ENCODE assay signal across 9 cellular contexts in genomic region chr9:131656356-131657030, GRCh38.
DNase-seq lines count a peak whose midpoint lies in the region; ATAC-seq, FAIRE-seq and TF ChIP-seq lines count a peak whose summit lies in the region.
"Had no signal": no experiment of that assay in that cellular context is flagged by ENCODE, and none has a peak within 500 bp of the region (broad histone marks: within the 10 kb centered on the region; RNA-seq: fewer than 3 reads in every experiment).

No MANE protein-coding gene starts in this region.

- CTCF ChIA-PET in Panc1 (lab: Charles Lee), result no interaction called here

- POLR2A ChIA-PET in Panc1 (lab: Charles Lee), result no interaction called here

- H3K27ac ChIP-seq in Panc1 (ENCODE audit: low read length) (peak overlapping the region; percentile 95), kidney (ENCODE audit: low read depth in 2 of 2, low read length in 2 of 2) (peak overlapping the region; percentile 36 to 76)

- no peaks in the 10 kb centered on the region for H3K9me3 Mint-ChIP-seq in activated naive CD4-positive, alpha-beta T cell treated with anti-CD3 and anti-CD28 coated beads, Interleukin-2, amount 50 U/mL, for 72 hours

- no TSS peak for BruUV-seq in Panc1 (replicated peaks; lab: Mats Ljungman, UMichigan)

- H3K4me3 ChIP-seq in Panc1 (ENCODE audit: low read depth in 2 of 2, low read length in 2 of 2) (no peak overlapping the region), kidney (ENCODE audit: low read length in 2 of 2) (no peak overlapping the region)

- in situ Hi-C loops in Panc1 (cut with HindIII; ENCODE audit: low pct_unique_long_range_greater_than_20kb, low sequenced_read_pairs), result no loop called here

- no peaks in the 10 kb centered on the region for H3K27me3 ChIP-seq in Panc1 (ENCODE audit: control insufficient read depth, insufficient read depth, low read length)

- no peak for DNase-seq in GM12891 (ENCODE audit: insufficient read length, low spot score)
- no peak for DNase-seq in Panc1 (ENCODE audit: low read depth, low spot score)
- peak; percentile 51 to 79 for DNase-seq in activated naive CD4-positive, alpha-beta T cell treated with anti-CD3 and anti-CD28 coated beads, Interleukin-2, amount 50 U/mL, for 72 hours (ENCODE audit: low spot score in 2 of 2)
- DNase-seq in kidney, result peak; percentile 85
- peak; percentile 68 for DNase-seq in stimulated activated CD8-positive, alpha-beta memory T cell treated with anti-CD3 and anti-CD28 coated beads, Interleukin-4, amount 100 ng/mL, for 48 hours
- no peak for DNase-seq in SW 1271 (lab: John Stamatoyannopoulos, UW)
- DNase-seq in NCI-H1092 (lab: John Stamatoyannopoulos, UW), result no peak

- intact Hi-C loops in Panc1 (cut with micrococcal nuclease; ENCODE audit: unreplicated experiment) (no loop called here), kidney (cut with DNase I) (no loop called here)

- ATAC-seq in HG02759 (IDR thresholded peaks at IDR 0.05; ENCODE audit: unreplicated experiment), result peak; percentile 81
- no peak for ATAC-seq in Panc1
- peak; percentile 52 to 77 for ATAC-seq in activated naive CD4-positive, alpha-beta T cell treated with anti-CD3 and anti-CD28 coated beads, Interleukin-2, amount 50 U/mL, for 72 hours
- ATAC-seq: HCT116 had no signal

- no peak for TF ChIP-seq POLR2A in GM12891 (IDR thresholded peaks at IDR 0.05; ENCODE audit: low read depth, low read length)

- H3K36me3 ChIP-seq in Panc1 (ENCODE audit: control insufficient read depth, insufficient read depth, low read length), result no peaks in the 10 kb centered on the region
- H3K36me3 ChIP-seq in kidney (ENCODE audit: control insufficient read depth in 1 of 2, insufficient read depth in 2 of 2, low read length in 2 of 2), result no peaks in the 10 kb centered on the region

- H3K4me1 ChIP-seq in Panc1 (ENCODE audit: control insufficient read depth, insufficient read depth, low read length) (peaks cover 56% of the 10 kb centered on the region), kidney (ENCODE audit: control insufficient read depth in 1 of 2, insufficient read depth in 1 of 2, low read depth in 1 of 2, low read length in 2 of 2) (peaks cover 37 to 49% of the 10 kb centered on the region in 2 donors)

- no peak overlapping the region for H3K9ac ChIP-seq in kidney (ENCODE audit: low read length in 2 of 2)

- H3K9me3 ChIP-seq in Panc1 (ENCODE audit: control insufficient read depth, insufficient read depth, low read depth, low read length) (no peaks in the 10 kb centered on the region), kidney (ENCODE audit: control insufficient read depth in 1 of 2, low read length in 2 of 2) (no peaks in the 10 kb centered on the region)

- H3K36me3 Mint-ChIP-seq in activated naive CD4-positive, alpha-beta T cell treated with anti-CD3 and anti-CD28 coated beads, Interleukin-2, amount 50 U/mL, for 72 hours, result peaks cover 5 to 23% of the 10 kb centered on the region in 2 donors

- FAIRE-seq in GM12891 (lab: Jason Lieb, UNC) (peak; percentile 93), kidney (lab: Jason Lieb, UNC) (no peak)

- TF ChIP-seq CTCF in Panc1 (IDR thresholded peaks at IDR 0.05) (no peak), kidney (IDR thresholded peaks at IDR 0.05; ENCODE audit: borderline replicate concordance, extremely low read depth, insufficient read depth) (no peak)

- H3K27ac Mint-ChIP-seq in activated naive CD4-positive, alpha-beta T cell treated with anti-CD3 and anti-CD28 coated beads, Interleukin-2, amount 50 U/mL, for 72 hours, result peak overlapping the region; percentile 78 to 93

TF ChIP-seq in GM12891, 5 proteins besides CTCF, POLR2A, EP300 and RAD21:
- TF ChIP-seq SPI1 (IDR thresholded peaks at IDR 0.05; ENCODE audit: low read depth, low read length), result peak; percentile 97
- no peak for TF ChIP-seq POU2F2 (IDR thresholded peaks at IDR 0.05; ENCODE audit: low read depth, low read length)

Comparison
In these comparisons a context has a peak if more than half of its experiments do, and no peak if none do; other contexts are left out.
1. DNase-seq: peak in activated naive CD4-positive, alpha-beta T cell treated with anti-CD3 and anti-CD28 coated beads, Interleukin-2, amount 50 U/mL, for 72 hours (2 of 2), kidney (single experiment) and stimulated activated CD8-positive, alpha-beta memory T cell treated with anti-CD3 and anti-CD28 coated beads, Interleukin-4, amount 100 ng/mL, for 48 hours (single experiment); none in GM12891 (single experiment), Panc1 (single experiment), SW 1271 (0 of 2) and NCI-H1092 (single experiment).